1 cellular context compared by ENCODE assay signal in genomic region chr10:111338035-111338434, GRCh38.
TF ChIP-seq lines count a peak whose summit lies in the region.

No MANE protein-coding gene starts in this region.

TF ChIP-seq in WTC11, 78 proteins besides CTCF, POLR2A, EP300 and RAD21 (continued from another document):
- TF ChIP-seq ZNF532 (CRISPR knock-in tag; IDR thresholded peaks at IDR 0.05; ENCODE audit: borderline replicate concordance): no peak
- TF ChIP-seq, protein P1, sequence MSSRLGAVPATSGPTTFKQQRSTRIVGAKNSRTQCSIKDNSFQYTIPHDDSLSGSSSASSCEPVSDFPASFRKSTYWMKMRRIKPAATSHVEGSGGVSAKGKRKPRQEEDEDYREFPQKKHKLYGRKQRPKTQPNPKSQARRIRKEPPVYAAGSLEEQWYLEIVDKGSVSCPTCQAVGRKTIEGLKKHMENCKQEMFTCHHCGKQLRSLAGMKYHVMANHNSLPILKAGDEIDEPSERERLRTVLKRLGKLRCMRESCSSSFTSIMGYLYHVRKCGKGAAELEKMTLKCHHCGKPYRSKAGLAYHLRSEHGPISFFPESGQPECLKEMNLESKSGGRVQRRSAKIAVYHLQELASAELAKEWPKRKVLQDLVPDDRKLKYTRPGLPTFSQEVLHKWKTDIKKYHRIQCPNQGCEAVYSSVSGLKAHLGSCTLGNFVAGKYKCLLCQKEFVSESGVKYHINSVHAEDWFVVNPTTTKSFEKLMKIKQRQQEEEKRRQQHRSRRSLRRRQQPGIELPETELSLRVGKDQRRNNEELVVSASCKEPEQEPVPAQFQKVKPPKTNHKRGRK (CRISPR knock-in tag; IDR thresholded peaks at IDR 0.05; ENCODE audit: borderline replicate concordance): no peak
- TF ChIP-seq FOXP1 (CRISPR knock-in tag; IDR thresholded peaks at IDR 0.05; ENCODE audit: borderline replicate concordance): no peak
- TF ChIP-seq PREB (CRISPR knock-in tag; IDR thresholded peaks at IDR 0.05; ENCODE audit: borderline replicate concordance): no peak
